8 cellular contexts compared by ENCODE assay signal in the genomic region with DNA sequence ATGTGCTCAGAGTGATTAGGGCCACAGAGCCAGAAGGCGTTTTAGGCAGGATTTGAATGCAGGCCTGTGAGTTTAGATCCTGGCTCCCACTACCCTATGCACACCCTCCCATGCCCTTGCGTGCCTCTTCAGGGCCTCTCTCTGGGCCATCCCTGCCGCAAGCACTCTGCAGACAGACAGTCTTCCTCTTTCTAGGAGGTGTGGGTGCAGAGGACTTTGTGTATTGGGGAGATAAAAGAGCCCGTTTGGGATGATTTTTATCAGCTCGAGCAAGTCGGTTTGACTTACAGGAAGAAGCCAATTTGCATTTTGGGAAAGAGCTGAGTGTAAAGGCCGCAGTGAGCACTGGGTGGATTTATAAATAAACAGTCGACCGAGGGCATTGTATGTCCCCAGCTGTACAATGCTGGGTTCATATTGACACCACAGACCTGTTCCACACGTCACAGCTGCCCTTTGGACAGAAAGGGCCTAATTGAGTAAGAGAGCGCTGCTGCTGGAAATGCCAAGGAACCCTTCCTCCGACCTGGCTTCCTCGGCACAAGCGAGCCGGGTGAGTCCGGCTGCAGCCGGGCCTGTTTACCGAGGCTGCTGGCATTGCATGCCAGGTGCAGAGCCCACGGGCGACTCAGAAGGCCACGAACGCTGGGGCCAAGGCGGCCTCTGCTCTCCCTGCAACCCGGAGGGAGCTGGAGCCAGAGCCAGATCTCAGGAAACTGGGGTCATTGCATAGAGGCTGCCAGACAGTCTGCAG. TPM values are rescaled to one million over a fixed set of nuclear protein-coding genes. Genes with fewer than 3 reads are reported as not detected.
DNase-seq lines count a peak whose midpoint lies in the region; ATAC-seq lines count a peak whose summit lies in the region.

No MANE protein-coding gene starts in this region.

- H3K27ac Mint-ChIP-seq in T-helper 17 cell = peak overlapping the region; percentile 32

- no peaks in the 10 kb centered on the region for H3K27me3 ChIP-seq in HAP-1 (ENCODE audit: low read depth)

- H3K4me3 Mint-ChIP-seq in T-helper 17 cell = no peak overlapping the region

- no peaks in the 10 kb centered on the region; the same call in 1 of the 2 replicates for H3K4me1 ChIP-seq in HAP-1

- H3K4me3 ChIP-seq in HAP-1 = no peak overlapping the region

- DNase-seq in CD1c-positive myeloid dendritic cell (ENCODE audit: extremely low spot score) (peak; percentile 87), T-helper 17 cell (no peak), hepatic stellate cell (ENCODE audit: low spot score) (peak; percentile 69), HAP-1 (ENCODE audit: low spot score in 2 of 2) (no peak)

- H3K36me3 Mint-ChIP-seq in T-helper 17 cell (ENCODE audit: low read depth) = no peaks in the 10 kb centered on the region

- ATAC-seq in HG02763 (IDR thresholded peaks at IDR 0.05; ENCODE audit: unreplicated experiment) = peak; percentile 42
- ATAC-seq in T-helper 17 cell = no peak
- no peak for ATAC-seq in GM18870 (IDR thresholded peaks at IDR 0.05; ENCODE audit: unreplicated experiment)
- no peak for ATAC-seq in GM18519 (IDR thresholded peaks at IDR 0.05; ENCODE audit: low FRiP score, unreplicated experiment)

- H3K9me3 ChIP-seq in T-helper 17 cell (ENCODE audit: control insufficient read depth, low read length, poor library complexity, severe bottlenecking) = no peaks in the 10 kb centered on the region
- no peaks in the 10 kb centered on the region for H3K9me3 ChIP-seq in HAP-1

- peaks cover 47% of the 10 kb centered on the region for H3K4me1 Mint-ChIP-seq in T-helper 17 cell

- no peaks in the 10 kb centered on the region; the same call in 1 of the 2 replicates for H3K36me3 ChIP-seq in HAP-1 (replicated peaks)

- peak overlapping the region; percentile 40 for H3K27ac ChIP-seq in temporal lobe (ENCODE audit: low read depth, low read length)

- no peaks in the 10 kb centered on the region for H3K27me3 Mint-ChIP-seq in T-helper 17 cell

- in situ Hi-C loops in HAP-1 (cut with MboI; ENCODE audit: low sequenced_read_pairs) = loop anchor here (25.0 kb wide), 1 partner anchor 1057 kb away; the partner anchor contains the start of genes POLR3A and RPS24

RNA-seq across cellular contexts. Expression of gene ZMIZ1, which starts 25.1 kb away (rescaled TPM):
- total RNA-seq in T-helper 17 cell (10 to 100 TPM; 30.0 to 34.0 TPM), temporal lobe (52.1 TPM)

Comparison
In these comparisons a context has a peak if more than half of its experiments do, and no peak if none do; other contexts are left out.
1. DNase-seq: peak in CD1c-positive myeloid dendritic cell (single experiment) and hepatic stellate cell (single experiment); none in T-helper 17 cell (0 of 3) and HAP-1 (0 of 2).